ENCODE assay signal across 8 cellular contexts in the genomic region with DNA sequence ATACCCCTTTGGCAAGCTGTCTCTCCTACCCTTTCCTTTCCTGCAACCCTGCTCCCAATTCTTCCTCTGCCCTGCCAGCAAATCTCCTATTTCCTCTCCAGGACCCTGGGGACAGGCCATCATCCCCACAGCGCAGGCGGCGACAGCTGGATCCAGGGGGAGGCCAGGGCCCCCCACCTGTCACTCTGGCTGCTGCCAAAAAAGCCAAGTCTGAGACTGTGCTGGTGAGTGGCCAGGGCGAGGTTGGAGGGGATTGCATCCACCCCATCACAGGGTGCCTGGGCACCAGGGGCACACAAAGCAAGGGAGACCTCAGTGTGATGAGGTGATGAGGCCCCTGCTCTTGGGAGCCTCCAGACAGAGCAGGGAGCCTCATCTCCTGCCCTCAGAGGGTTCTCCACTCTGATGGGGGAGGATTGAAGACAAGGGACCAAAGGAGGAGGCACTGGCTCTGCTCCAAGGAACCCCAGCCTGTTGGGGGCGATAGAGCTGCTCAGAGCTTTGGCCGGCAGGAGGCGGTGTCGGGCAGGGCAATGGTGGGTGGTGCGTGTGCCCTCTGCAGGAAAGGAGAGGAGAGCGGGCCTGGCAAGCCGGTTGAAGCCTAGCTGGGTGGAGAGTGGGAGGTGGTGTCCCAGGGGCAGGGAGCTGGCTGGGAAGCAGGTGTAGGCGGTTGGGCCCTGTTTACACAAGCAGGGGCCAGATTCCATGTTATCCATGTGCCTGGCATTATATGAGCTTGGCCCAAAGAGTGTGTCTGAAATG. TPM values are rescaled to one million over a fixed set of nuclear protein-coding genes. Genes with fewer than 3 reads are reported as not detected.
A peak's percentile ranks its signal among the peaks of the same experiment; 100 is the strongest.
DNase-seq lines count a peak whose midpoint lies in the region; ATAC-seq, FAIRE-seq and TF ChIP-seq lines count a peak whose summit lies in the region.
"Had no signal": no experiment of that assay in that cellular context is flagged by ENCODE, and none has a peak within 500 bp of the region (broad histone marks: within the 10 kb centered on the region; RNA-seq: fewer than 3 reads in every experiment).

No MANE protein-coding gene starts in this region.

- H3K27me3 Mint-ChIP-seq in endothelial cell (ENCODE audit: unreplicated experiment) = peaks cover 18% of the 10 kb centered on the region

- H3K4me2 ChIP-seq in GM23248 (ENCODE audit: unreplicated experiment) = no peak overlapping the region

- no peak overlapping the region for H2AFZ ChIP-seq in GM23248

- WGBS in GM23248 (ENCODE audit: low coverage in 1 of 2, low lambda C conversion rate in 2 of 2, missing lambda C conversion rate in 2 of 2), 2 experiments = 76 to 86% methylated on average over 12 of the region's 12 CpGs
- WGBS in pancreas, 2 donors = 76 to 78% methylated on average over 12 of the region's 12 CpGs

- H3F3A ChIP-seq in GM23248 (ENCODE audit: insufficient read depth) = peaks cover 36% of the 10 kb centered on the region

- no peak for FAIRE-seq in pancreas (lab: Jason Lieb, UNC)

- intact Hi-C loops in pancreas (cut with DNase I) = no loop called here

- no peaks in the 10 kb centered on the region for H3K4me1 ChIP-seq in GM23248 (ENCODE audit: insufficient read depth)
- no peaks in the 10 kb centered on the region for H3K4me1 ChIP-seq in pancreas

- H3K36me3 Mint-ChIP-seq in endothelial cell (ENCODE audit: low read depth, unreplicated experiment) = no peaks in the 10 kb centered on the region
- H3K36me3 Mint-ChIP-seq: naive B cell had no signal

- in situ Hi-C loops in GM23248 (cut with MboI) = loop anchor here (10.0 kb wide), 1 partner anchor 55 kb away; no protein-coding TSS in a partner anchor

- no peaks in the 10 kb centered on the region for H3K9me2 ChIP-seq in GM23248 (ENCODE audit: insufficient read depth)

- H3K27me3 ChIP-seq in GM23248 (replicated peaks; ENCODE audit: insufficient read depth) (no peaks in the 10 kb centered on the region), pancreas (no peaks in the 10 kb centered on the region)

- DNase-seq in GM23248 = peak; percentile 74
- peak; percentile 68 for DNase-seq in NCI-H526 treated with DMSO at 0.1 percent for 48 hours (lab: John Stamatoyannopoulos, UW)
- peak; percentile 50 for DNase-seq in endothelial cell (ENCODE audit: low spot score)
- DNase-seq in pancreas = peak in 2 of 6 donors; percentile 43 to 47
- no peak for DNase-seq in NCI-H446 treated with DMSO at 0.1 percent for 48 hours (lab: John Stamatoyannopoulos, UW)
- no peak for DNase-seq in GF-D8 (lab: John Stamatoyannopoulos, UW)
- DNase-seq: naive B cell had no signal

- no peak overlapping the region for H3K9ac ChIP-seq in GM23248

- no peaks in the 10 kb centered on the region for H4K20me1 ChIP-seq in GM23248 (ENCODE audit: insufficient read depth)

- H3K27ac ChIP-seq in GM23248 = no peak overlapping the region
- no peak overlapping the region for H3K27ac ChIP-seq in pancreas

- H3K9me3 Mint-ChIP-seq in endothelial cell (ENCODE audit: unreplicated experiment) = no peaks in the 10 kb centered on the region
- H3K9me3 Mint-ChIP-seq: naive B cell had no signal

- TF ChIP-seq CTCF in endothelial cell (IDR thresholded peaks at IDR 0.05; ENCODE audit: unreplicated experiment) (peak; percentile 36), pancreas (IDR thresholded peaks at IDR 0.05) (no peak)

- H3K79me2 ChIP-seq in GM23248 (ENCODE audit: insufficient read depth) = peaks cover 28% of the 10 kb centered on the region

- ATAC-seq in pancreas (peak in 3 of 4 donors; percentile 42 to 73 (median 59)), HG02571 (IDR thresholded peaks at IDR 0.05; ENCODE audit: unreplicated experiment) (no peak)

- no peak overlapping the region for H3K4me3 ChIP-seq in GM23248
- H3K4me3 ChIP-seq in pancreas = no peak overlapping the region

- no peaks in the 10 kb centered on the region for H3K9me3 ChIP-seq in GM23248 (ENCODE audit: low read depth)
- no peaks in the 10 kb centered on the region for H3K9me3 ChIP-seq in pancreas

- H3K4me3 Mint-ChIP-seq in endothelial cell (ENCODE audit: unreplicated experiment) = no peak overlapping the region

- H3K36me3 ChIP-seq in GM23248 (ENCODE audit: low read depth) (peaks cover 76% of the 10 kb centered on the region), pancreas (peaks cover 0 to 64% (median 0%) of the 10 kb centered on the region in 3 donors)

- H3K4me1 Mint-ChIP-seq in endothelial cell (ENCODE audit: unreplicated experiment) = no peaks in the 10 kb centered on the region

- no peak overlapping the region for H3K27ac Mint-ChIP-seq in endothelial cell (ENCODE audit: unreplicated experiment)

RNA-seq across cellular contexts. Expression of a gene that starts 15.6 kb away (rescaled TPM):
- 25.9 and 30.2 TPM in 2 replicates for total RNA-seq in GM23248 (2014; rRNA removed; shearing (Covaris generic))
- polyA plus RNA-seq in GM23248 (2016; fragmentation: Nextera tagmentation; extraction: Ambion mirVana) (48.1 and 56.0 TPM in 2 replicates), pancreas (10 to 100 TPM; 26.6 to 26.8 TPM)
- total RNA-seq in endothelial cell (ENCODE audit: unreplicated experiment) (37.1 TPM), pancreas (10 to 100 TPM; 15.3 to 50.0 (median 36.2) TPM)

RNA-seq across cellular contexts. Expression of a gene that starts 23.6 kb away (rescaled TPM):
- 321 and 330 TPM in 2 replicates for total RNA-seq in GM23248 (2014; rRNA removed; shearing (Covaris generic))
- polyA plus RNA-seq in GM23248 (2016; fragmentation: Nextera tagmentation; extraction: Ambion mirVana) = 105 and 111 TPM in 2 replicates
- total RNA-seq in endothelial cell (ENCODE audit: unreplicated experiment) = 5.0 TPM
- 10 to 100 TPM; 16.8 to 61.2 (median 23.0) TPM for total RNA-seq in pancreas
- polyA plus RNA-seq in pancreas = 10 to 100 TPM; 28.3 to 35.2 TPM

RNA-seq across cellular contexts. Expression of a gene that starts 50.4 kb away (rescaled TPM):
- 3.0 and 4.4 TPM in 2 replicates for total RNA-seq in GM23248 (2014; rRNA removed; shearing (Covaris generic))
- 1.3 TPM in 2 replicates for polyA plus RNA-seq in GM23248 (2016; fragmentation: Nextera tagmentation; extraction: Ambion mirVana)
- 82.0 TPM for total RNA-seq in endothelial cell (ENCODE audit: unreplicated experiment)
- total RNA-seq in pancreas = under 1 TPM; 0.09 to 0.90 (median 0.33) TPM
- polyA plus RNA-seq in pancreas = 1 to 10 TPM in 1 of 2 donors, under 1 TPM in 1; 0.80 to 1.3 TPM

Comparison
In these comparisons a context has a peak if more than half of its experiments do, and no peak if none do; other contexts are left out.
1. DNase-seq: peak in GM23248 (single experiment), NCI-H526 treated with DMSO at 0.1 percent for 48 hours (single experiment) and endothelial cell (single experiment); none in NCI-H446 treated with DMSO at 0.1 percent for 48 hours (single experiment) and GF-D8 (single experiment).
2. RNA of a gene that starts 50.4 kb away (total RNA-seq): 82.0 TPM in endothelial cell (single experiment); 3.0 to 4.4 TPM in GM23248 and 0.09 to 0.90 TPM in pancreas; every median in the first group is over 10 times any median in the second.